13 cellular contexts compared by ENCODE assay signal in the genomic region with DNA sequence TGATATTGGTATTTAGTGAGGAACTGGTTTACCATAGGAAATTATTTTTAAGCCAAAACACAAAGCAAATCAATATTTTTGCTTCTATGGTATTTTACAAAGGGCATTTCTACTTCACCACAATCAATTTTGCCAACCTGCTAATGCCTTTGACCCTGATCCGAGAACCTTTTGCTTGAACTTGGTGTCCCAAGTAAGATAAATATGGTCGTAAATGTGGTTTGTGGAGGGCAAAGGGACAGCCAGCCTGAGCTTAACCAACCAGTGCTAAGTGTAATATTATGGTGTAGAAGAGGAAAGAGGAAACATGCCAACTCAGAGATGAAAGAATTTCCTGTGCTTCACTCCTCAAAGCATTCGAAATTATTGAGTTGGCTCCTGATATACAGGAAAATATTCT.
DNase-seq lines count a peak whose midpoint lies in the region; ATAC-seq and TF ChIP-seq lines count a peak whose summit lies in the region.
"Had no signal": no experiment of that assay in that cellular context is flagged by ENCODE, and none has a peak within 500 bp of the region (broad histone marks: within the 10 kb centered on the region; RNA-seq: fewer than 3 reads in every experiment).

No MANE protein-coding gene starts in this region.

- DNase-seq in HuH-7 (ENCODE audit: low spot score): peak; percentile 26
- DNase-seq in colonic mucosa: peak; percentile 25
- DNase-seq in transverse colon: peak; percentile 33
- DNase-seq in G401 (ENCODE audit: low spot score): no peak
- no peak for DNase-seq in naive thymus-derived CD8-positive, alpha-beta T cell
- DNase-seq in NCI-H2196 treated with DMSO at 0.1 percent for 48 hours (lab: John Stamatoyannopoulos, UW; ENCODE audit: unreplicated experiment): no peak
- DNase-seq: Caco-2; CD8-positive, alpha-beta memory T cell; DMS53; IMR-90 had no signal

- in situ Hi-C loops in transverse colon (cut with MboI; ENCODE audit: low pct_ligation_motif_present in 1 of 4, low pct_unique_long_range_greater_than_20kb in 1 of 4, low sequenced_read_pairs in 3 of 4) (no loop called here), G401 (cut with HindIII; ENCODE audit: low sequenced_read_pairs) (no loop called here)

- intact Hi-C loops in colonic mucosa (cut with DNase I): no loop called here
- intact Hi-C loops in transverse colon (cut with DNase I; ENCODE audit: low total_unique reads): no loop called here

- no peaks in the 10 kb centered on the region for H3K9me3 ChIP-seq in BLaER1
- no peaks in the 10 kb centered on the region for H3K9me3 ChIP-seq in colonic mucosa
- H3K9me3 ChIP-seq in transverse colon: no peaks in the 10 kb centered on the region
- H3K9me3 ChIP-seq: Caco-2 had no signal

- no peak overlapping the region for H3K4me3 Mint-ChIP-seq in naive thymus-derived CD8-positive, alpha-beta T cell
- H3K4me3 Mint-ChIP-seq: CD8-positive, alpha-beta memory T cell had no signal

- 11 to 15% methylated on average over 3 of the region's 3 CpGs for WGBS in transverse colon (ENCODE audit: low coverage in 1 of 2), 2 donors

- POLR2A ChIA-PET in naive thymus-derived CD8-positive, alpha-beta T cell (lab: Charles Lee): no interaction called here

- H3K27me3 Mint-ChIP-seq in naive thymus-derived CD8-positive, alpha-beta T cell: no peaks in the 10 kb centered on the region

- H3K4me3 ChIP-seq in BLaER1 (no peak overlapping the region), colonic mucosa (no peak overlapping the region), transverse colon (no peak overlapping the region)

- TF ChIP-seq CTCF in colonic mucosa (IDR thresholded peaks at IDR 0.05) (no peak), transverse colon (IDR thresholded peaks at IDR 0.05) (no peak)

- peaks cover 0 to 10% (median 3%) of the 10 kb centered on the region in 9 donors for H3K9me3 Mint-ChIP-seq in naive thymus-derived CD8-positive, alpha-beta T cell

- no peak for TF ChIP-seq EP300 in transverse colon (IDR thresholded peaks at IDR 0.05; ENCODE audit: low read depth)

- ATAC-seq in naive thymus-derived CD8-positive, alpha-beta T cell: no peak
- ATAC-seq: HCT116 had no signal

- H3K27me3 ChIP-seq in BLaER1: no peaks in the 10 kb centered on the region
- no peaks in the 10 kb centered on the region for H3K27me3 ChIP-seq in colonic mucosa
- no peaks in the 10 kb centered on the region for H3K27me3 ChIP-seq in transverse colon

- no peak overlapping the region for H3K27ac ChIP-seq in BLaER1
- peak overlapping the region; percentile 45 for H3K27ac ChIP-seq in colonic mucosa
- H3K27ac ChIP-seq in transverse colon: peak overlapping the region in 2 of 4 donors; percentile 56 to 57
- H3K27ac ChIP-seq: HL-60 had no signal

- peak overlapping the region; percentile 6; the same call in 1 of the 2 replicates for H3K4me2 ChIP-seq in BLaER1

- no peak for TF ChIP-seq POLR2A in transverse colon (IDR thresholded peaks at IDR 0.05)

- H3K27ac Mint-ChIP-seq in naive thymus-derived CD8-positive, alpha-beta T cell: no peak overlapping the region
- H3K27ac Mint-ChIP-seq: CD8-positive, alpha-beta memory T cell had no signal

- peaks cover 0 to 1% (median 0%) of the 10 kb centered on the region in 4 donors for H3K4me1 Mint-ChIP-seq in naive thymus-derived CD8-positive, alpha-beta T cell
- H3K4me1 Mint-ChIP-seq: CD8-positive, alpha-beta memory T cell had no signal

- no peaks in the 10 kb centered on the region for H4K20me1 ChIP-seq in BLaER1

- no peaks in the 10 kb centered on the region for H3K36me3 Mint-ChIP-seq in naive thymus-derived CD8-positive, alpha-beta T cell
- H3K36me3 Mint-ChIP-seq: CD8-positive, alpha-beta memory T cell had no signal

- no peak overlapping the region for H3K9ac ChIP-seq in BLaER1
- H3K9ac ChIP-seq in colonic mucosa (ENCODE audit: low read depth in 2 of 2, low read length in 2 of 2): no peak overlapping the region

- H3K4me1 ChIP-seq in BLaER1 (peaks cover 7% of the 10 kb centered on the region; the same call in 1 of the 2 replicates), colonic mucosa (no peaks in the 10 kb centered on the region), transverse colon (peaks cover 0 to 16% (median 10%) of the 10 kb centered on the region in 4 donors)
- H3K4me1 ChIP-seq: Caco-2 had no signal

- H3K36me3 ChIP-seq in BLaER1 (no peaks in the 10 kb centered on the region), colonic mucosa (no peaks in the 10 kb centered on the region), transverse colon (no peaks in the 10 kb centered on the region)

Comparison
In these comparisons a context has a peak if more than half of its experiments do, and no peak if none do; other contexts are left out.
1. DNase-seq: peak in HuH-7 (single experiment), colonic mucosa (single experiment) and transverse colon (single experiment); none in G401 (single experiment), naive thymus-derived CD8-positive, alpha-beta T cell (0 of 10) and NCI-H2196 treated with DMSO at 0.1 percent for 48 hours (single experiment).